Comparison of ENCODE assay signal across 1 cellular context in the genomic region with DNA sequence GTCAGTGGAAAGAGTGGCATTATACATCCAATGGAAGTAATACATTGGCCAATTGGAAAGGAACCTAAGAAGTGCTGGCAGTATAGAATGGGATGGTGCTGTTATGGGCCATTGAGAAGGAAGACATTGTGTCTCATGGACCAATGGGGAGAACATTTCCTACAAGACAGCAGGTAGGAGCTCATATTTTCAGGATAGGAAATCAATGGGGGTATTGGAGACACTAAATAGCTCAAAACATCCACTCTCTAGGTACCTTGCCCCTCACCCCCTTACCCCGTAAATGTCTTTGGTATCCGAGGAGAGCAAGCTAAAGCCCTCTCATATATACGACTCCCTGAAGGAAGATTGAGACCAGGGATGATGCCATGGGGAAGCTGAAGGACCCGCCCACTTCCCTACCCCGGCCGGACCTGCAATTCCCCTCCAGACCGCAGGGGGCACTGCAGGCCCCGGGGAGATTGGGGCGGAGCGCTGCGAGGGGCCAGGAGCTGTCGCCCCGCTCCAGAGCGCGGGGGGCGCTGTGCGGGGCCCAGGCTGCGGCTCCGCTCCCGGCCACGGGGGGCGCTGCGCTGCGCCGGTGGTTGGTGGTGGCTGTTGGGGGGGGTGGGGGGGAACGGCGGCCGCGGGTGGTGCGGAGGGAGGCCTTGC.
TF ChIP-seq lines count a peak whose summit lies in the region.

A gene with protein sequence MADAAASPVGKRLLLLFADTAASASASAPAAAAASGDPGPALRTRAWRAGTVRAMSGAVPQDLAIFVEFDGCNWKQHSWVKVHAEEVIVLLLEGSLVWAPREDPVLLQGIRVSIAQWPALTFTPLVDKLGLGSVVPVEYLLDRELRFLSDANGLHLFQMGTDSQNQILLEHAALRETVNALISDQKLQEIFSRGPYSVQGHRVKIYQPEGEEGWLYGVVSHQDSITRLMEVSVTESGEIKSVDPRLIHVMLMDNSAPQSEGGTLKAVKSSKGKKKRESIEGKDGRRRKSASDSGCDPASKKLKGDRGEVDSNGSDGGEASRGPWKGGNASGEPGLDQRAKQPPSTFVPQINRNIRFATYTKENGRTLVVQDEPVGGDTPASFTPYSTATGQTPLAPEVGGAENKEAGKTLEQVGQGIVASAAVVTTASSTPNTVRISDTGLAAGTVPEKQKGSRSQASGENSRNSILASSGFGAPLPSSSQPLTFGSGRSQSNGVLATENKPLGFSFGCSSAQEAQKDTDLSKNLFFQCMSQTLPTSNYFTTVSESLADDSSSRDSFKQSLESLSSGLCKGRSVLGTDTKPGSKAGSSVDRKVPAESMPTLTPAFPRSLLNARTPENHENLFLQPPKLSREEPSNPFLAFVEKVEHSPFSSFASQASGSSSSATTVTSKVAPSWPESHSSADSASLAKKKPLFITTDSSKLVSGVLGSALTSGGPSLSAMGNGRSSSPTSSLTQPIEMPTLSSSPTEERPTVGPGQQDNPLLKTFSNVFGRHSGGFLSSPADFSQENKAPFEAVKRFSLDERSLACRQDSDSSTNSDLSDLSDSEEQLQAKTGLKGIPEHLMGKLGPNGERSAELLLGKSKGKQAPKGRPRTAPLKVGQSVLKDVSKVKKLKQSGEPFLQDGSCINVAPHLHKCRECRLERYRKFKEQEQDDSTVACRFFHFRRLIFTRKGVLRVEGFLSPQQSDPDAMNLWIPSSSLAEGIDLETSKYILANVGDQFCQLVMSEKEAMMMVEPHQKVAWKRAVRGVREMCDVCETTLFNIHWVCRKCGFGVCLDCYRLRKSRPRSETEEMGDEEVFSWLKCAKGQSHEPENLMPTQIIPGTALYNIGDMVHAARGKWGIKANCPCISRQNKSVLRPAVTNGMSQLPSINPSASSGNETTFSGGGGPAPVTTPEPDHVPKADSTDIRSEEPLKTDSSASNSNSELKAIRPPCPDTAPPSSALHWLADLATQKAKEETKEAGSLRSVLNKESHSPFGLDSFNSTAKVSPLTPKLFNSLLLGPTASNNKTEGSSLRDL (N-terminal part only) (plus strand): TSS at position 615 of the 651 bp plus-strand sequence. CDS start 111 bp downstream, outside the sequence.

TF ChIP-seq in K562, 482 proteins besides CTCF, POLR2A, EP300 and RAD21 (continued from another document and continues in another):
- TF ChIP-seq, protein P1, sequence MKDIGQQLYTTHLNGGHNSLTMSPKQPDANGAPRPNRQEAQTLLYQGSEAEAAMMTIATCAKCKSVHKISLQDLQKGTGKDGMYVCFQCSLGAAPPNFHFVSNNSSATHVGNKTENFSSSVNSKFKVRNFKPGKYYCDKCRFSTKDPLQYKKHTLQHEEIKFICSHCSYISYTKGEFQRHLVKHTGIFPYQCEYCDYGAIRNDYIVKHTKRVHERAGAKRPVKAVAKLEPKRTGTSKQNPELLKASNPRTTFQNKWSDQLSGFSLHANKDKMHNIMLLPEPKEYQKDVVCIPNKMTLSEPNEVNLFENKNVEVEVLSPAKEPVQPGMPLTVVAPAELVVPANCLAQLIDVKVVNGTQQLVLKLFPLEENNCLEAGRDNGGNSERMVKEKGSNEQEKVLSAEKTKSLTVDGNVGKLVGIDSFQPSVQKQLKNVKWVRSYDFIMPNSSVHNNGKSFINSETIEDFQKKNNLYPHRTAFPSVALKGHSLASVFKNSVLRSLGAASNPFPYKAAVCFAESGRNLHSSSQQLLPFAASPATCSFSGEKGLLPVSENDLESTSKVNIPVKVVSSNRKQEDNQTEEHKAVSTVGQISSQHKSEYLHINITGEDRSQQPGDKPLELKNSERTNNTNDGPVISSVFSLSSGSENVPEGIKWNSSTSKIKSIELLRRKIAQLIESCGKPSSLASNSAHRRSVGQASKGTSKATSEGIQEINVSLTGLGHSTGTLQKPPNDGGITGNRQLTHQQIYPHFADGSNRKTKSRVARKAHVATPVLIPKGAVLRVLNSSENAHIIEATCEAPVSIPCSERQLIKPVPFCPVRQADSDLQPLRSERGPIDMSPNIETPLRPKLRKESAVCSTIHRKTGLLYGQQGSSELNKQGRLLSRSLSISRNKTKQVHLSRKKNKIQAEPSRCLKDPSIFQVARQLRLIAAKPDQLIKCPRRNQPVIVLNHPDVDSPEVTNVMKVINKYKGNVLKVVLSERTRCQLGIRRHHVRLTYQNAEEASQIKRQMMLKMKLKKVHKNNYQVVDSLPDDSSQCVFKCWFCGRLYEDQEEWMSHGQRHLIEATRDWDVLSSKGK (CRISPR knock-in tag; IDR thresholded peaks at IDR 0.05), result no peak
- no peak for TF ChIP-seq SAFB2 (IDR thresholded peaks at IDR 0.05; ENCODE audit: borderline replicate concordance, low read depth, low read length, severe bottlenecking)
- TF ChIP-seq ZNF232 (CRISPR knock-in tag; IDR thresholded peaks at IDR 0.05), result no peak
- no peak for TF ChIP-seq MBD1 (CRISPR knock-in tag; IDR thresholded peaks at IDR 0.05)
- TF ChIP-seq, protein P2, sequence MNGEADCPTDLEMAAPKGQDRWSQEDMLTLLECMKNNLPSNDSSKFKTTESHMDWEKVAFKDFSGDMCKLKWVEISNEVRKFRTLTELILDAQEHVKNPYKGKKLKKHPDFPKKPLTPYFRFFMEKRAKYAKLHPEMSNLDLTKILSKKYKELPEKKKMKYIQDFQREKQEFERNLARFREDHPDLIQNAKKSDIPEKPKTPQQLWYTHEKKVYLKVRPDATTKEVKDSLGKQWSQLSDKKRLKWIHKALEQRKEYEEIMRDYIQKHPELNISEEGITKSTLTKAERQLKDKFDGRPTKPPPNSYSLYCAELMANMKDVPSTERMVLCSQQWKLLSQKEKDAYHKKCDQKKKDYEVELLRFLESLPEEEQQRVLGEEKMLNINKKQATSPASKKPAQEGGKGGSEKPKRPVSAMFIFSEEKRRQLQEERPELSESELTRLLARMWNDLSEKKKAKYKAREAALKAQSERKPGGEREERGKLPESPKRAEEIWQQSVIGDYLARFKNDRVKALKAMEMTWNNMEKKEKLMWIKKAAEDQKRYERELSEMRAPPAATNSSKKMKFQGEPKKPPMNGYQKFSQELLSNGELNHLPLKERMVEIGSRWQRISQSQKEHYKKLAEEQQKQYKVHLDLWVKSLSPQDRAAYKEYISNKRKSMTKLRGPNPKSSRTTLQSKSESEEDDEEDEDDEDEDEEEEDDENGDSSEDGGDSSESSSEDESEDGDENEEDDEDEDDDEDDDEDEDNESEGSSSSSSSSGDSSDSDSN (IDR thresholded peaks at IDR 0.05; ENCODE audit: borderline replicate concordance in 1 of 2, low read depth in 2 of 2, low read length in 2 of 2), result no peak
- TF ChIP-seq ADNP (tag; IDR thresholded peaks at IDR 0.05), result peak; percentile 89
- TF ChIP-seq ZNF124 (CRISPR knock-in tag; IDR thresholded peaks at IDR 0.05), result no peak
- TF ChIP-seq ASH1L (IDR thresholded peaks at IDR 0.05; ENCODE audit: borderline replicate concordance, low read depth, partially characterized antibody), result no peak
- TF ChIP-seq MGA (IDR thresholded peaks at IDR 0.05), result no peak
- no peak for TF ChIP-seq MEIS2 (IDR thresholded peaks at IDR 0.05; ENCODE audit: partially characterized antibody)
- no peak for TF ChIP-seq GABPB2 (CRISPR knock-in tag; conservative IDR thresholded peaks at IDR 0.05)
- TF ChIP-seq TFAP4 (CRISPR knock-in tag; IDR thresholded peaks at IDR 0.05; ENCODE audit: borderline replicate concordance), result peak; percentile 72; the same call in 1 of the 2 replicates
- TF ChIP-seq FOXJ3 (CRISPR knock-in tag; IDR thresholded peaks at IDR 0.05), result no peak
- no peak for TF ChIP-seq PCBP1 (IDR thresholded peaks at IDR 0.05; ENCODE audit: low read depth, low read length, poor library complexity, severe bottlenecking)
- no peak for TF ChIP-seq BRD9 (IDR thresholded peaks at IDR 0.05; ENCODE audit: low read depth, partially characterized antibody)
- TF ChIP-seq ARID2 (IDR thresholded peaks at IDR 0.05), result no peak
- TF ChIP-seq ETS1 (conservative IDR thresholded peaks at IDR 0.05; ENCODE audit: control insufficient read depth, low read depth, low read length), result peak; percentile 77
- no peak for TF ChIP-seq HDAC2 (IDR thresholded peaks at IDR 0.05)
- no peak for TF ChIP-seq RBM39 (optimal IDR thresholded peaks at IDR 0.05; ENCODE audit: low read depth, low read length)
